Comparison of ENCODE assay signal across 13 cellular contexts in genomic region chr9:77111408-77111807, GRCh38.
"Had no signal": no experiment of that assay in that cellular context is flagged by ENCODE, and none has a peak within 500 bp of the region (broad histone marks: within the 10 kb centered on the region; RNA-seq: fewer than 3 reads in every experiment).

No MANE protein-coding gene starts in this region.

- ATAC-seq: effector memory CD8-positive, alpha-beta T cell; esophagus mucosa; foreskin keratinocyte; gastrocnemius medialis; gastroesophageal sphincter; heart left ventricle; heart right ventricle had no signal

- H3K36me3 ChIP-seq: colonic mucosa, esophagus muscularis mucosa, esophagus squamous epithelium, gastrocnemius medialis, gastroesophageal sphincter, heart left ventricle, heart right ventricle had no signal

- H3K9me3 ChIP-seq: colonic mucosa, esophagus muscularis mucosa, esophagus squamous epithelium, gastrocnemius medialis, gastroesophageal sphincter, heart left ventricle had no signal

- H3K27ac ChIP-seq: colonic mucosa, coronary artery, dorsolateral prefrontal cortex, epithelial cell of prostate, esophagus muscularis mucosa, esophagus squamous epithelium, foreskin keratinocyte, gastrocnemius medialis, gastroesophageal sphincter, heart left ventricle, heart right ventricle had no signal

- H3K4me1 ChIP-seq: colonic mucosa, esophagus muscularis mucosa, esophagus squamous epithelium, foreskin keratinocyte, gastrocnemius medialis, gastroesophageal sphincter, heart left ventricle, heart right ventricle had no signal

- H3K4me3 ChIP-seq: colonic mucosa, coronary artery, dorsolateral prefrontal cortex, esophagus muscularis mucosa, esophagus squamous epithelium, gastrocnemius medialis, gastroesophageal sphincter, heart left ventricle, heart right ventricle had no signal
